ENCODE assay signal across 21 cellular contexts in the genomic region with DNA sequence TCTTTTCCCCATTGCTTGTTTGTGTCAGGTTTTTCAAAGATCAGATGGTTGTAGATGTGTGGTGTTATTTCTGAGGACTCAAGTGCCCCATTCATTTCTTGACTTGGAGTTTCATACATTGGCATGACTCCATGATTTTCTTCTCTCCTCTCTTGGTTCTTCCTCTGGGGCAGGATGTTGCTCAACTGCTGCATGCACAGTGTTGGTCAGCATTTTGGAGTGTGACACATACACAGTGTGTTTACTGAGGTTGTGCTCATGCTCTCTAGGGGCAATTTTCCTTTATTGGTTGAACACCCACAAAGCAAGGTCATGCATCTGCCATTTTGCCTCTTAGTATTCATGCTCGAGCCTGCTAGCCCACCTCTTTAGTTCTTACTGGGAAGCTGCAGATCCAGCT.
A peak's percentile ranks its signal among the peaks of the same experiment; 100 is the strongest.
DNase-seq lines count a peak whose midpoint lies in the region; ATAC-seq and TF ChIP-seq lines count a peak whose summit lies in the region.
"Had no signal": no experiment of that assay in that cellular context is flagged by ENCODE, and none has a peak within 500 bp of the region (broad histone marks: within the 10 kb centered on the region; RNA-seq: fewer than 3 reads in every experiment).

No MANE protein-coding gene starts in this region.

- TF ChIP-seq POLR2A in erythroblast (IDR thresholded peaks at IDR 0.05; ENCODE audit: low read length) = no peak

- H3K4me3 ChIP-seq in fibroblast of villous mesenchyme (ENCODE audit: low read depth, low read length) = no peak overlapping the region
- H3K4me3 ChIP-seq: HAP-1, left lung, mucosa of descending colon, tibial artery had no signal

- ATAC-seq in GM19328 (IDR thresholded peaks at IDR 0.05; ENCODE audit: unreplicated experiment) (no peak), HG03175 (IDR thresholded peaks at IDR 0.05; ENCODE audit: unreplicated experiment) (no peak), HG02759 (IDR thresholded peaks at IDR 0.05; ENCODE audit: unreplicated experiment) (no peak)
- ATAC-seq: CD8-positive, alpha-beta T cell; left lung; mucosa of descending colon; Panc1; stimulated activated naive B cell treated with anti-CD40 and anti-IgM and Interleukin-4, amounts not matched to agents 10 μg/mL and 1 μg/mL and 100 μg/mL, for 72 hours had no signal

- peak; percentile 2 for DNase-seq in AG08396 (ENCODE audit: low spot score)
- DNase-seq in HT1080 (ENCODE audit: low read depth) = peak; percentile 76
- peak; percentile 38 for DNase-seq in amniotic epithelial cell (ENCODE audit: low read depth)
- DNase-seq in fibroblast of villous mesenchyme (ENCODE audit: low read depth) = peak; percentile 24
- DNase-seq in erythroblast (lab: John Stamatoyannopoulos, UW) = no peak
- DNase-seq: activated CD4-positive, alpha-beta T cell treated with anti-CD3 and anti-CD28 coated beads, Interleukin-2, amount 10 ng/mL, durations not matched to agents 7 days and 5 days; activated CD8-positive, alpha-beta memory T cell treated with anti-CD3 and anti-CD28 coated beads, Interleukin-2, amount 50 U/mL, for 4 hours; activated gamma-delta T cell; CD8-positive, alpha-beta T cell; cerebellar nuclear complex; DND-41; left lung; mucosa of descending colon; NCI-H748 treated with DMSO at 0.1 percent for 48 hours; stimulated activated naive B cell treated with anti-CD40 and anti-IgM and Interleukin-4, amounts not matched to agents 10 μg/mL and 1 μg/mL and 100 μg/mL, for 72 hours; tibial artery had no signal

- no peak for TF ChIP-seq CTCF in fibroblast of villous mesenchyme (IDR thresholded peaks at IDR 0.05; ENCODE audit: insufficient read depth, low read depth, low read length)

Comparison
In these comparisons a context has a peak if more than half of its experiments do, and no peak if none do; other contexts are left out.
1. DNase-seq: peak in AG08396 (single experiment), HT1080 (single experiment), amniotic epithelial cell (single experiment) and fibroblast of villous mesenchyme (single experiment); none in erythroblast (0 of 2).